In the genomic region with DNA sequence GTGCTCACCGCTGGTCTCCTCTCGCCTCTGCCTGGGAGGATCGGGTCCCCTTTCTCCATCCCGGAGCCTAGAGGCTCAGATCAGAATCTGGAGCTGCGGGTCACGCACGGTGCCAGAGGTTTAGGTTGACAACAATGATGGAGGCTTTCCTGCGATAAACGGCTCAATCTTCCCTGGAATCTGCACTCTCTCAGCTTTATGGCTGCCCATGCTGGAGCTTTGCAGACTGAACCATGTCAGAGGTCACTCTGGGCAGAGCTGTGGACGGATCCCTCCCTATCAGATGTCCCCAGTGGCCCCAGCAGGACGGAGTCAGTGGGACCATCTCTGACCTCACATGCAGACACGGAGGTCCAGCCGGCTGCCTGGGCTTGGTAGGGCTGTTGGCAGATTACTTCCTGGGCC, we compare ENCODE assay signal across 20 cellular contexts.
DNase-seq lines count a peak whose midpoint lies in the region; ATAC-seq and TF ChIP-seq lines count a peak whose summit lies in the region.
"Had no signal": no experiment of that assay in that cellular context is flagged by ENCODE, and none has a peak within 500 bp of the region (broad histone marks: within the 10 kb centered on the region; RNA-seq: fewer than 3 reads in every experiment).

No MANE protein-coding gene starts in this region.

- no peaks in the 10 kb centered on the region for H3K79me2 ChIP-seq in osteoblast (ENCODE audit: insufficient read depth, low read length)

- no peak overlapping the region for H3K4me3 ChIP-seq in osteoblast (ENCODE audit: insufficient read depth, low read length)
- H3K4me3 ChIP-seq: esophagus squamous epithelium, psoas muscle, SJSA1 had no signal

- H3K4me1 Mint-ChIP-seq in activated naive CD8-positive, alpha-beta T cell treated with anti-CD3 and anti-CD28 coated beads, Interleukin-2, amount 10 ng/mL, durations not matched to agents 7 days and 5 days = no peaks in the 10 kb centered on the region
- no peaks in the 10 kb centered on the region for H3K4me1 Mint-ChIP-seq in activated naive CD8-positive, alpha-beta T cell treated with anti-CD3 and anti-CD28 coated beads for 36 hours
- no peaks in the 10 kb centered on the region for H3K4me1 Mint-ChIP-seq in activated naive CD8-positive, alpha-beta T cell treated with anti-CD3 and anti-CD28 coated beads, Interleukin-2, amount 50 U/mL, for 24 hours
- H3K4me1 Mint-ChIP-seq: central memory CD8-positive, alpha-beta T cell had no signal

- H3K9me3 Mint-ChIP-seq in activated naive CD8-positive, alpha-beta T cell treated with anti-CD3 and anti-CD28 coated beads, Interleukin-2, amount 10 ng/mL, durations not matched to agents 7 days and 5 days = no peaks in the 10 kb centered on the region
- H3K9me3 Mint-ChIP-seq in activated naive CD8-positive, alpha-beta T cell treated with anti-CD3 and anti-CD28 coated beads for 36 hours = no peaks in the 10 kb centered on the region
- H3K9me3 Mint-ChIP-seq in activated naive CD8-positive, alpha-beta T cell treated with anti-CD3 and anti-CD28 coated beads, Interleukin-2, amount 50 U/mL, for 24 hours = no peaks in the 10 kb centered on the region
- H3K9me3 Mint-ChIP-seq: central memory CD8-positive, alpha-beta T cell; type B pancreatic cell had no signal

- no peak overlapping the region for H3K27ac Mint-ChIP-seq in activated naive CD8-positive, alpha-beta T cell treated with anti-CD3 and anti-CD28 coated beads, Interleukin-2, amount 10 ng/mL, durations not matched to agents 7 days and 5 days
- no peak overlapping the region for H3K27ac Mint-ChIP-seq in activated naive CD8-positive, alpha-beta T cell treated with anti-CD3 and anti-CD28 coated beads for 36 hours
- H3K27ac Mint-ChIP-seq in activated naive CD8-positive, alpha-beta T cell treated with anti-CD3 and anti-CD28 coated beads, Interleukin-2, amount 50 U/mL, for 24 hours = no peak overlapping the region
- H3K27ac Mint-ChIP-seq: type B pancreatic cell had no signal

- no peak overlapping the region for H3K4me2 ChIP-seq in osteoblast (ENCODE audit: insufficient read depth, low read length)
- H3K4me2 ChIP-seq: KMS-11 had no signal

- no peaks in the 10 kb centered on the region for H3K4me1 ChIP-seq in osteoblast (ENCODE audit: insufficient read depth, low read length)
- H3K4me1 ChIP-seq: esophagus squamous epithelium, psoas muscle had no signal

- no peaks in the 10 kb centered on the region for H3K36me3 ChIP-seq in osteoblast (ENCODE audit: insufficient read depth, low read length)
- H3K36me3 ChIP-seq: esophagus squamous epithelium, neutrophil, SJSA1 had no signal

- H2AFZ ChIP-seq in osteoblast (ENCODE audit: low read length) = no peak overlapping the region

- no peak for TF ChIP-seq CTCF in osteoblast (IDR thresholded peaks at IDR 0.05; ENCODE audit: extremely low read depth, low read depth, low read length)

- peaks cover 2% of the 10 kb centered on the region for H3K27me3 Mint-ChIP-seq in activated naive CD8-positive, alpha-beta T cell treated with anti-CD3 and anti-CD28 coated beads, Interleukin-2, amount 10 ng/mL, durations not matched to agents 7 days and 5 days
- peaks cover 25% of the 10 kb centered on the region for H3K27me3 Mint-ChIP-seq in activated naive CD8-positive, alpha-beta T cell treated with anti-CD3 and anti-CD28 coated beads for 36 hours
- peaks cover 10% of the 10 kb centered on the region for H3K27me3 Mint-ChIP-seq in activated naive CD8-positive, alpha-beta T cell treated with anti-CD3 and anti-CD28 coated beads, Interleukin-2, amount 50 U/mL, for 24 hours

- no peak overlapping the region for H3K27ac ChIP-seq in osteoblast (ENCODE audit: low read depth, low read length)
- H3K27ac ChIP-seq: C4-2B, esophagus squamous epithelium, KMS-11, neutrophil, psoas muscle, SJSA1 had no signal

- H3K9me3 ChIP-seq in osteoblast (ENCODE audit: low read depth, low read length) = no peaks in the 10 kb centered on the region
- H3K9me3 ChIP-seq: esophagus squamous epithelium, neutrophil, psoas muscle, SJSA1 had no signal

- no peak for DNase-seq in activated naive CD8-positive, alpha-beta T cell treated with anti-CD3 and anti-CD28 coated beads, Interleukin-2, amount 10 ng/mL, durations not matched to agents 7 days and 5 days
- DNase-seq in activated naive CD8-positive, alpha-beta T cell treated with anti-CD3 and anti-CD28 coated beads for 36 hours = no peak
- no peak for DNase-seq in activated naive CD8-positive, alpha-beta T cell treated with anti-CD3 and anti-CD28 coated beads, Interleukin-2, amount 50 U/mL, for 24 hours
- DNase-seq in osteoblast (ENCODE audit: insufficient read length, low spot score, missing footprints) (peak; percentile 56), OCI-M2 (lab: John Stamatoyannopoulos, UW; ENCODE audit: unreplicated experiment) (no peak), NOMO-1 treated with DMSO at 0.1 percent for 48 hours (lab: John Stamatoyannopoulos, UW; ENCODE audit: unreplicated experiment) (no peak), SW480 (ENCODE audit: low spot score) (no peak)
- DNase-seq: dermis blood vessel endothelial cell, esophagus squamous epithelium, HCEC 1CT, NCI-H1436, NCI-H2081 treated with DMSO at 0.1 percent for 48 hours, NCI-H226, psoas muscle had no signal

- no peaks in the 10 kb centered on the region for H3K36me3 Mint-ChIP-seq in activated naive CD8-positive, alpha-beta T cell treated with anti-CD3 and anti-CD28 coated beads, Interleukin-2, amount 10 ng/mL, durations not matched to agents 7 days and 5 days
- no peaks in the 10 kb centered on the region for H3K36me3 Mint-ChIP-seq in activated naive CD8-positive, alpha-beta T cell treated with anti-CD3 and anti-CD28 coated beads for 36 hours
- H3K36me3 Mint-ChIP-seq in activated naive CD8-positive, alpha-beta T cell treated with anti-CD3 and anti-CD28 coated beads, Interleukin-2, amount 50 U/mL, for 24 hours (ENCODE audit: low read depth) = no peaks in the 10 kb centered on the region
- H3K36me3 Mint-ChIP-seq: type B pancreatic cell had no signal

- POLR2A ChIA-PET in activated naive CD8-positive, alpha-beta T cell treated with anti-CD3 and anti-CD28 coated beads, Interleukin-2, amount 10 ng/mL, durations not matched to agents 7 days and 5 days (lab: Charles Lee) = no interaction called here

- H3K27me3 ChIP-seq in osteoblast (ENCODE audit: insufficient read depth, low read length) = peaks cover 13% of the 10 kb centered on the region
- H3K27me3 ChIP-seq: SJSA1 had no signal

- no peak overlapping the region for H3K4me3 Mint-ChIP-seq in activated naive CD8-positive, alpha-beta T cell treated with anti-CD3 and anti-CD28 coated beads, Interleukin-2, amount 10 ng/mL, durations not matched to agents 7 days and 5 days
- no peak overlapping the region for H3K4me3 Mint-ChIP-seq in activated naive CD8-positive, alpha-beta T cell treated with anti-CD3 and anti-CD28 coated beads for 36 hours
- H3K4me3 Mint-ChIP-seq in activated naive CD8-positive, alpha-beta T cell treated with anti-CD3 and anti-CD28 coated beads, Interleukin-2, amount 50 U/mL, for 24 hours = no peak overlapping the region
- H3K4me3 Mint-ChIP-seq: central memory CD8-positive, alpha-beta T cell; type B pancreatic cell had no signal

- ATAC-seq in activated naive CD8-positive, alpha-beta T cell treated with anti-CD3 and anti-CD28 coated beads, Interleukin-2, amount 10 ng/mL, durations not matched to agents 7 days and 5 days (ENCODE audit: low read depth) = peak; percentile 36
- peak; percentile 26 for ATAC-seq in activated naive CD8-positive, alpha-beta T cell treated with anti-CD3 and anti-CD28 coated beads, Interleukin-2, amount 50 U/mL, for 24 hours
- ATAC-seq: psoas muscle had no signal

- no peaks in the 10 kb centered on the region for H4K20me1 ChIP-seq in osteoblast (ENCODE audit: insufficient read depth, low read length)
